Comparison of ENCODE assay signal across 8 cellular contexts in the genomic region with DNA sequence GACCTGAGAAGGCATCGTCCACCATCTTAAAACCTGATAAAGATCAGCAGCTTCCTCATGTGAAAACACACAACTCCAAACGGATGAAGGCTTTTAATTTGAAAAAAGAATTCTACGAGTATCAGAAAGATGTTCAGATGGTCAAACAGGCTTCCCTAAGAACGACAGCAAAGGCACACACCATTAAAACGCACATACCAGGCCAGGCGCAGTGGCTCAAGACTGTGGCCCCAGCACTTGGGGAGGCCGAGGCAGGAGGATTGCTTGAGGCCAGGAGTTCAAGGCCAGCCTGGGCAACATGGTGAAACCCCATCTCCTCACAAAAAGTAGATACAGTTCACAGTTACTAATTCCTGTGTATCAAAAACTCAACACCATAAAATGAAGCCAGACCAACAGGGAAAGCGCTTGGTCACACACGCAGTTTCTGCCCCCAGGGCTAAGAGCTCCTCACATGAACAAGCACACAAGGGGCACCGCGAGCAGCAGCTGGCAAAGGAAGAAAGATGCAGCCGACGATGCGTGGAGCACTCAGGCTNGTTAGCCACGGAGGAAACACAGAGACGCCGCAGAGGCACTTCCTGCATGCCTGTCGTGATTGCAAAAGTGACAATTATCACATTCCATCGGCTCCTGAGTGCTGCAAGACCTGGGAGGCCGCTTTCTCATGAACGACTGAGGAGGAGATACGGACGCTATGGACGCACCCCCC.
DNase-seq lines count a peak whose midpoint lies in the region; ATAC-seq and TF ChIP-seq lines count a peak whose summit lies in the region.

No MANE protein-coding gene starts in this region.

- H3K27ac Mint-ChIP-seq in activated CD4-positive, alpha-beta T cell treated with anti-CD3 and anti-CD28 coated beads for 36 hours, result no peak overlapping the region
- peak overlapping the region; percentile 69 for H3K27ac Mint-ChIP-seq in type B pancreatic cell

- no peaks in the 10 kb centered on the region for H3K4me1 ChIP-seq in DND-41 (ENCODE audit: insufficient read depth, low read length)

- no peaks in the 10 kb centered on the region for H3K79me2 ChIP-seq in DND-41 (ENCODE audit: insufficient read depth, low read length)

- no peak for TF ChIP-seq CTCF in DND-41 (IDR thresholded peaks at IDR 0.05; ENCODE audit: borderline replicate concordance, extremely low read depth, low read length, poor library complexity, severe bottlenecking)
- TF ChIP-seq CTCF in fibroblast of pulmonary artery (IDR thresholded peaks at IDR 0.05; ENCODE audit: low read length, missing control alignments), result no peak
- no peak for TF ChIP-seq CTCF in type B pancreatic cell (conservative IDR thresholded peaks at IDR 0.05)

- H3K4me1 Mint-ChIP-seq in activated CD4-positive, alpha-beta T cell treated with anti-CD3 and anti-CD28 coated beads for 36 hours, result peaks cover 6% of the 10 kb centered on the region
- peaks cover 6% of the 10 kb centered on the region for H3K4me1 Mint-ChIP-seq in type B pancreatic cell (ENCODE audit: unreplicated experiment)

- CTCF ChIA-PET in activated CD4-positive, alpha-beta T cell treated with anti-CD3 and anti-CD28 coated beads for 36 hours (lab: Charles Lee), result interaction anchor here (0.9 to 1.4 kb wide), 3 partner anchors 28 to 69 kb away, joined by 3 to 6 read pairs (median 4); no protein-coding TSS in a partner anchor

- H3K9me3 Mint-ChIP-seq in activated CD4-positive, alpha-beta T cell treated with anti-CD3 and anti-CD28 coated beads for 36 hours (ENCODE audit: low read depth), result no peaks in the 10 kb centered on the region
- H3K9me3 Mint-ChIP-seq in type B pancreatic cell, result no peaks in the 10 kb centered on the region

- H3K4me3 Mint-ChIP-seq in activated CD4-positive, alpha-beta T cell treated with anti-CD3 and anti-CD28 coated beads for 36 hours, result no peak overlapping the region
- H3K4me3 Mint-ChIP-seq in type B pancreatic cell, result peak overlapping the region; percentile 50

- DNase-seq in DND-41, result peak; percentile 44
- DNase-seq in MV-4-11 (lab: John Stamatoyannopoulos, UW), result peak; percentile 66
- peak; percentile 47 for DNase-seq in activated CD4-positive, alpha-beta T cell treated with anti-CD3 and anti-CD28 coated beads for 36 hours
- peak; percentile 52 for DNase-seq in fibroblast of pulmonary artery (ENCODE audit: low read depth)
- DNase-seq in type B pancreatic cell (ENCODE audit: extremely low spot score, unreplicated experiment), result no peak
- no peak for DNase-seq in occipital lobe (lab: John Stamatoyannopoulos, UW)
- DNase-seq in OCI-M2 (lab: John Stamatoyannopoulos, UW; ENCODE audit: unreplicated experiment), result no peak
- no peak for DNase-seq in GM19238 (ENCODE audit: insufficient read length, low spot score)

- H3K27me3 ChIP-seq in DND-41 (ENCODE audit: insufficient read depth, low read length, poor library complexity), result no peaks in the 10 kb centered on the region

- 0 out of 2 replicates have a peak overlapping the region, but pooled peaks have one; percentile 33 for H2AFZ ChIP-seq in DND-41 (ENCODE audit: low read depth, low read length)

- no peaks in the 10 kb centered on the region for H3K27me3 Mint-ChIP-seq in activated CD4-positive, alpha-beta T cell treated with anti-CD3 and anti-CD28 coated beads for 36 hours
- H3K27me3 Mint-ChIP-seq in type B pancreatic cell, result peaks cover 35% of the 10 kb centered on the region

- H3K4me3 ChIP-seq in DND-41 (ENCODE audit: low read depth in 1 of 2, low read length in 2 of 2) (no peak overlapping the region), fibroblast of pulmonary artery (replicated peaks; ENCODE audit: low read depth, low read length) (no peak overlapping the region)

- H3K36me3 Mint-ChIP-seq in activated CD4-positive, alpha-beta T cell treated with anti-CD3 and anti-CD28 coated beads for 36 hours (ENCODE audit: low read depth), result no peaks in the 10 kb centered on the region
- no peaks in the 10 kb centered on the region for H3K36me3 Mint-ChIP-seq in type B pancreatic cell

- no peaks in the 10 kb centered on the region for H4K20me1 ChIP-seq in DND-41 (ENCODE audit: insufficient read depth, low read length)

- POLR2A ChIA-PET in activated CD4-positive, alpha-beta T cell treated with anti-CD3 and anti-CD28 coated beads for 36 hours (lab: Charles Lee), result no interaction called here

- ATAC-seq in DND-41 (ENCODE audit: insufficient read depth, low read depth), result peak; percentile 73
- ATAC-seq in activated CD4-positive, alpha-beta T cell treated with anti-CD3 and anti-CD28 coated beads for 36 hours, result peak; percentile 57

- no peaks in the 10 kb centered on the region for H3K36me3 ChIP-seq in DND-41 (ENCODE audit: insufficient read depth, low read length)

- intact Hi-C loops in activated CD4-positive, alpha-beta T cell treated with anti-CD3 and anti-CD28 coated beads for 36 hours (cut with DNase I, micrococcal nuclease), result no loop called here

- H3K9me3 ChIP-seq in DND-41 (ENCODE audit: insufficient read depth, low read length, severe bottlenecking), result no peaks in the 10 kb centered on the region

- no peak overlapping the region for H3K9ac ChIP-seq in DND-41 (ENCODE audit: low read depth, low read length)

- H3K4me2 ChIP-seq in DND-41 (ENCODE audit: insufficient read depth, low read length), result no peak overlapping the region

- H3K27ac ChIP-seq in DND-41 (ENCODE audit: low read length), result no peak overlapping the region

Comparison
In these comparisons a context has a peak if more than half of its experiments do, and no peak if none do; other contexts are left out.
1. DNase-seq: peak in DND-41 (single experiment), MV-4-11 (single experiment), activated CD4-positive, alpha-beta T cell treated with anti-CD3 and anti-CD28 coated beads for 36 hours (single experiment) and fibroblast of pulmonary artery (single experiment); none in type B pancreatic cell (single experiment), occipital lobe (single experiment), OCI-M2 (single experiment) and GM19238 (single experiment).